24 cellular contexts compared by ENCODE assay signal in the genomic region with DNA sequence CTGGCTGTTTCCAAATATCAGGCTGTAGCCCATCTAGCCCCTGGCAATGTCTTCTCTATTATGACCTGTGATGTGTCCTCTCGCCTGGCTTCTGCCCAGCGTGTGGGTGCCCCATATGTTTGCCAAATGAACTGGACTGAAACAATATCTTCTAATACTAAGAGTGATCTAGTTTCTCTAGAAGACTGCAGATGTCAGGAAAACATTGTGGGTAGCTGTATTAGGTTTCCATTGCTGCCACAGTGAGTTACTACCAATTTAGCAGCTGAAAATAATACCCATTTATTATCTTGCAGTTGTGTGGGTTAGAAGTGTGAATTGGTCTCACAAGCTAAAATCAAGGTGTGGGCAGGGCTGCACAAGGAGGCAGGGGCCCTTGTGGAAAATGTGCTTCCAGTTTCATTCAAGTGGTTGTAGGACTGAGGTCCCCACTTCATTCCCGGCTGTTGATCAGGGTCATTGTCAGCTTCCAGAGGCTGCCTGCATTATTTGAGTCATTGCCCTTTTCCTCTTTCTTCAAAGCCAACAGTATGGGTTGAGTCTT.
"Had no signal": no experiment of that assay in that cellular context is flagged by ENCODE, and none has a peak within 500 bp of the region (broad histone marks: within the 10 kb centered on the region; RNA-seq: fewer than 3 reads in every experiment).

No MANE protein-coding gene starts in this region.

- H3K4me3 Mint-ChIP-seq: stimulated activated memory B cell treated with anti-CD40 and anti-IgM and Interleukin-4, amounts not matched to agents 10 μg/mL and 1 μg/mL and 100 μg/mL, for 72 hours; type B pancreatic cell had no signal

- H3K27ac ChIP-seq: left lung, ovary, psoas muscle, sigmoid colon, testis, tibial artery had no signal

- H3K4me1 Mint-ChIP-seq: stimulated activated memory B cell treated with anti-CD40 and anti-IgM and Interleukin-4, amounts not matched to agents 10 μg/mL and 1 μg/mL and 100 μg/mL, for 72 hours had no signal

- H3K9me3 ChIP-seq: testis had no signal

- DNase-seq: cerebellar nuclear complex; cortex of kidney; erythroblast; head of caudate nucleus; kidney; left lung; mesenchymal stem cell; midbrain; occipital lobe; ovary; posterior cingulate gyrus; psoas muscle; right cardiac atrium; sigmoid colon; spleen; stimulated activated CD4-positive, alpha-beta T cell treated with anti-CD3 and anti-CD28 coated beads, Interleukin-4, amount 100 ng/mL, for 4 hours; stimulated activated naive CD8-positive, alpha-beta T cell treated with anti-CD3 and anti-CD28 coated beads, Interleukin-15, Interleukin-2, amounts not matched to agents 100 U/mL and 50 U/mL, for 24 hours; substantia nigra; testis; tibial artery had no signal

- H3K4me1 ChIP-seq: testis, tibial artery had no signal

- H3K27me3 ChIP-seq: left lung, ovary, sigmoid colon, spleen, testis, tibial artery had no signal

- H3K27ac Mint-ChIP-seq: stimulated activated memory B cell treated with anti-CD40 and anti-IgM and Interleukin-4, amounts not matched to agents 10 μg/mL and 1 μg/mL and 100 μg/mL, for 72 hours; type B pancreatic cell had no signal

- H3K4me3 ChIP-seq: left lung, ovary, psoas muscle, sigmoid colon, spleen, testis, tibial artery had no signal

- H3K27me3 Mint-ChIP-seq: stimulated activated memory B cell treated with anti-CD40 and anti-IgM and Interleukin-4, amounts not matched to agents 10 μg/mL and 1 μg/mL and 100 μg/mL, for 72 hours had no signal

- FAIRE-seq: endothelial cell of umbilical vein, frontal cortex, kidney had no signal

- H3K36me3 ChIP-seq: left lung, ovary, sigmoid colon, tibial artery had no signal
